20 cellular contexts compared by ENCODE assay signal in genomic region chr10:59843733-59844132, GRCh38.
"Had no signal": no experiment of that assay in that cellular context is flagged by ENCODE, and none has a peak within 500 bp of the region (broad histone marks: within the 10 kb centered on the region; RNA-seq: fewer than 3 reads in every experiment).

No MANE protein-coding gene starts in this region.

- H3K4me3 Mint-ChIP-seq: activated naive CD8-positive, alpha-beta T cell treated with anti-CD3 and anti-CD28 coated beads, Interleukin-2, amount 50 U/mL, for 24 hours; memory B cell; natural killer cell had no signal

- FAIRE-seq: astrocyte, bronchial epithelial cell had no signal

- H3K4me2 ChIP-seq: hepatocyte had no signal

- H3K4me3 ChIP-seq: dorsolateral prefrontal cortex, hepatocyte, left ventricle myocardium inferior, skin epidermis, transverse colon had no signal

- H3K9me3 ChIP-seq: left ventricle myocardium inferior, transverse colon had no signal

- H2AFZ ChIP-seq: hepatocyte had no signal

- H3K27me3 Mint-ChIP-seq: activated naive CD8-positive, alpha-beta T cell treated with anti-CD3 and anti-CD28 coated beads, Interleukin-2, amount 50 U/mL, for 24 hours; memory B cell had no signal

- H3K27ac ChIP-seq: hepatocyte, skin epidermis had no signal

- H3K27me3 ChIP-seq: dorsolateral prefrontal cortex, hepatocyte, transverse colon had no signal

- ATAC-seq: activated naive CD8-positive, alpha-beta T cell treated with anti-CD3 and anti-CD28 coated beads, Interleukin-2, amount 50 U/mL, for 24 hours; natural killer cell; right cardiac atrium had no signal

- H3K36me3 Mint-ChIP-seq: natural killer cell had no signal

- H3K9me3 Mint-ChIP-seq: activated naive CD8-positive, alpha-beta T cell treated with anti-CD3 and anti-CD28 coated beads, Interleukin-2, amount 50 U/mL, for 24 hours; memory B cell; natural killer cell had no signal

- H3K27ac Mint-ChIP-seq: activated naive CD8-positive, alpha-beta T cell treated with anti-CD3 and anti-CD28 coated beads, Interleukin-2, amount 50 U/mL, for 24 hours; memory B cell; natural killer cell had no signal

- DNase-seq: activated CD4-positive, alpha-beta T cell treated with anti-CD3 and anti-CD28 coated beads for 1 hour; activated CD4-positive, alpha-beta T cell treated with anti-CD3 and anti-CD28 coated beads, Interleukin-2, amount 50 U/mL, for 4 hours; activated naive CD4-positive, alpha-beta T cell; activated naive CD8-positive, alpha-beta T cell treated with anti-CD3 and anti-CD28 coated beads, Interleukin-2, amount 50 U/mL, for 24 hours; activated T-cell treated with anti-CD3 and anti-CD28 coated beads for 4 hours; dorsolateral prefrontal cortex; erythroblast; islet precursor cell; left ventricle myocardium inferior; natural killer cell; nucleus accumbens; right cardiac atrium; stimulated activated CD4-positive, alpha-beta T cell treated with anti-CD3 and anti-CD28 coated beads, Interleukin-4, amount 100 ng/mL, for 24 hours; stimulated activated naive CD4-positive, alpha-beta T cell; transverse colon had no signal
